In the genomic region with DNA sequence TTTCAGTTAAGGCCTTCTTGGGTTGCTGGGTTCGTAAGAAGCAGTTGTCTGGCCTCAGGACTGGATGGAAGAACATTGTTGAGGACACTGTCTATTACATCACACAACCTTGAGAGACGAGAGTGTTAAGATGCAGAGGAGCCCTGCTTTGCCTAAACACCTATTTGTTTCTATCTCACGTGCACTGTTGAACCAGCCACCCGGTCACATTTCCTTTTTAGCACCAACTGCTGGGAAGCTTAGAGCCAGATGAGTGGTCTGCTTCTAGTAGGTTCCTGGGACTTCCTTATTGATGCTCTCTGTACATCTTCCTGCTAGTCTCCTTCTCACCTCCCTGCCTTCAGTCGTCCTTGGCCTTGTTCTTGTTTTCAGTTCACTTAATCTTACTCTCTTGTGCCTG, we compare ENCODE assay signal across 1 cellular context.
TF ChIP-seq lines count a peak whose summit lies in the region.

No MANE protein-coding gene starts in this region.

TF ChIP-seq in GM12878, 131 proteins besides CTCF, POLR2A, EP300 and RAD21:
- no peak for TF ChIP-seq SIN3A (IDR thresholded peaks at IDR 0.05; ENCODE audit: low read depth, low read length)
- TF ChIP-seq, protein P1, sequence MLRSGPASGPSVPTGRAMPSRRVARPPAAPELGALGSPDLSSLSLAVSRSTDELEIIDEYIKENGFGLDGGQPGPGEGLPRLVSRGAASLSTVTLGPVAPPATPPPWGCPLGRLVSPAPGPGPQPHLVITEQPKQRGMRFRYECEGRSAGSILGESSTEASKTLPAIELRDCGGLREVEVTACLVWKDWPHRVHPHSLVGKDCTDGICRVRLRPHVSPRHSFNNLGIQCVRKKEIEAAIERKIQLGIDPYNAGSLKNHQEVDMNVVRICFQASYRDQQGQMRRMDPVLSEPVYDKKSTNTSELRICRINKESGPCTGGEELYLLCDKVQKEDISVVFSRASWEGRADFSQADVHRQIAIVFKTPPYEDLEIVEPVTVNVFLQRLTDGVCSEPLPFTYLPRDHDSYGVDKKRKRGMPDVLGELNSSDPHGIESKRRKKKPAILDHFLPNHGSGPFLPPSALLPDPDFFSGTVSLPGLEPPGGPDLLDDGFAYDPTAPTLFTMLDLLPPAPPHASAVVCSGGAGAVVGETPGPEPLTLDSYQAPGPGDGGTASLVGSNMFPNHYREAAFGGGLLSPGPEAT (IDR thresholded peaks at IDR 0.05; ENCODE audit: low read depth), result no peak
